Comparison of ENCODE assay signal across 15 cellular contexts in the genomic region with DNA sequence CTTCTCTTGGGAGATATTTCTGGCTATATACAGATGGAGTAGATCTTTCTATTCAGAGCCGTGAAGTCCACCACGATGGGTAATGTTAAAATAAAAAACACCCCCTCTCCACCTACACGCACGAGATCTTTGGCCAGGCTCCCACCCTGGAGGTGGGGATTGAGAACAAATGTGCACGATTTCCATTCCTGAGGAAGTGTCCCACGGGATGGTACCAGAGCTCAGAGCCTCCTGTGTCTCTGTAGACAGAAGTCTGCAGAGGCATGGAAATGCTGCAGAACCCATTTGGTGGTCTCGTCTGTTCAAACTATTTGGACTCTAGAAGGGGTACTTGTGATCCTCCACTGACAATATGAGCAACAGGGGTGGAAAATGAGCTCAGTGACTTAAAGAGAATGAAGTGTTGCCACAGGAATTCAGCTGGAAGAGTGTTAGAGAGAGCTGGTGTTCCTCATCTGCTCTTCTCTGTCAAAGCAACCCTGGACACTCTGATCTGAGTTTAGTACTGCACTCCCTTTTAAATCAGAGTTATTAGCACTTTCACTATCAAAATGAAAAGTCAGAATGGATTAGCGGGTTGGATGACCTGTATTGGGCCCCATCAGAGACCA.
DNase-seq lines count a peak whose midpoint lies in the region; TF ChIP-seq lines count a peak whose summit lies in the region.
"Had no signal": no experiment of that assay in that cellular context is flagged by ENCODE, and none has a peak within 500 bp of the region (broad histone marks: within the 10 kb centered on the region; RNA-seq: fewer than 3 reads in every experiment).

No MANE protein-coding gene starts in this region.

- H3K4me3 ChIP-seq in adipocyte (ENCODE audit: low read length) (no peak overlapping the region), hepatocyte (no peak overlapping the region)
- H3K4me3 ChIP-seq: MG63 had no signal

- H4K20me1 ChIP-seq in hepatocyte (ENCODE audit: insufficient read depth, poor library complexity, severe bottlenecking) = no peaks in the 10 kb centered on the region

- no peaks in the 10 kb centered on the region for H3K9me2 ChIP-seq in hepatocyte (replicated peaks; ENCODE audit: insufficient read depth)

- H3K27ac ChIP-seq in hepatocyte = no peak overlapping the region

- H3K79me2 ChIP-seq in hepatocyte = no peaks in the 10 kb centered on the region

- H3K4me1 ChIP-seq in adipocyte (ENCODE audit: control insufficient read depth, insufficient read depth, low read length) (no peaks in the 10 kb centered on the region), hepatocyte (ENCODE audit: insufficient read depth) (peaks cover 1% of the 10 kb centered on the region)
- H3K4me1 ChIP-seq: BE2C had no signal

- WGBS in hepatocyte (ENCODE audit: low lambda C conversion rate, missing lambda C conversion rate) = 77% methylated on average over 8 of the region's 8 CpGs

- no peak for TF ChIP-seq CTCF in hepatocyte (IDR thresholded peaks at IDR 0.05; ENCODE audit: poor library complexity)

- H3K27me3 ChIP-seq in adipocyte (replicated peaks; ENCODE audit: control insufficient read depth, insufficient read depth, low read length) (no peaks in the 10 kb centered on the region), hepatocyte (no peaks in the 10 kb centered on the region)
- H3K27me3 ChIP-seq: BE2C, MG63 had no signal

- peak; percentile 26 for DNase-seq in EL
- peak; percentile 54 for DNase-seq in adipocyte (ENCODE audit: low read depth)
- peak; percentile 61 for DNase-seq in inferior parietal cortex (ENCODE audit: extremely low spot score)
- DNase-seq in superior temporal gyrus (ENCODE audit: extremely low spot score) = peak; percentile 60
- DNase-seq in hepatocyte (ENCODE audit: low spot score) = no peak
- DNase-seq in amniotic stem cell (lab: John Stamatoyannopoulos, UW) = no peak
- no peak for DNase-seq in ureter (ENCODE audit: low spot score)
- DNase-seq: BE2C; CD4-positive, alpha-beta memory T cell; GF-D8; KG1; NCI-H1092 treated with DMSO at 0.1 percent for 48 hours; NCI-H1694; SHP77 had no signal

- peaks cover 15% of the 10 kb centered on the region for H3K9me3 ChIP-seq in adipocyte (ENCODE audit: control insufficient read depth, low read length)
- H3K9me3 ChIP-seq in hepatocyte (ENCODE audit: low read depth) = no peaks in the 10 kb centered on the region
- H3K9me3 ChIP-seq: BE2C, MG63 had no signal

- H3K4me2 ChIP-seq in hepatocyte = no peak overlapping the region

- H3K9ac ChIP-seq in adipocyte (ENCODE audit: low read length) = no peak overlapping the region

- H2AFZ ChIP-seq in hepatocyte = no peak overlapping the region

- H3K36me3 ChIP-seq in adipocyte (ENCODE audit: control insufficient read depth, insufficient read depth, low read length, severe bottlenecking) (no peaks in the 10 kb centered on the region), hepatocyte (replicated peaks; ENCODE audit: insufficient read depth, low read depth) (no peaks in the 10 kb centered on the region)
- H3K36me3 ChIP-seq: BE2C, MG63 had no signal

Comparison
In these comparisons a context has a peak if more than half of its experiments do, and no peak if none do; other contexts are left out.
1. DNase-seq: peak in EL (single experiment), adipocyte (single experiment), inferior parietal cortex (single experiment) and superior temporal gyrus (single experiment); none in hepatocyte (single experiment), amniotic stem cell (single experiment) and ureter (single experiment).